Comparison of ENCODE assay signal across 21 cellular contexts in the genomic region with DNA sequence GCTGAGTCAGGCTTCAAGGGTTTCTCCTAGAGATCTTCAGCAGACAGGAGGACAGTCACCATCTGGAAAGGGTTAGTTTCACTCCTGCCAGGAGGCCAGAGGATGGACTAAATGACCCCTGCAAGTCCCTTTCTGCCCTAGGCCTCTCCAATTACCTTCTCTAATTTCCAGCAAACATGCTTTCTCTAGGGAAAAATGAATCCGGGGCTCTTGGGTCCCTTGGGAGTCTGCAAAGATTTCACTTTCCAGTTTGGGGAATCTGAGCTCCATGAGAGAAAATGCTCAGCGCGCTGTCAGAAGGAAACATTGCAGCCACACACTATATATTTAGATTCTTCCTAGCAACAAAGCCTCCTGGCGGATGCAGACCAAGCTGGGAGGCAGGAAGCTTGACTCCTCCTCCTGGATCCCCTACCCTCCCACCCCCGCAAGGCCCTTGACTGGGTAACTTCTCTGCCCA.
DNase-seq lines count a peak whose midpoint lies in the region; ATAC-seq and TF ChIP-seq lines count a peak whose summit lies in the region.
"Had no signal": no experiment of that assay in that cellular context is flagged by ENCODE, and none has a peak within 500 bp of the region (broad histone marks: within the 10 kb centered on the region; RNA-seq: fewer than 3 reads in every experiment).

No MANE protein-coding gene starts in this region.

- H3K27ac ChIP-seq in GM23338 (ENCODE audit: low read depth) (no peak overlapping the region), hepatocyte (peak overlapping the region; percentile 79), trophoblast cell (ENCODE audit: low read depth, low read length) (no peak overlapping the region)
- H3K27ac ChIP-seq: uterus had no signal

- H3K4me3 ChIP-seq in GM23338, result no peak overlapping the region
- no peak overlapping the region for H3K4me3 ChIP-seq in astrocyte of the spinal cord (ENCODE audit: low read depth, low read length)
- no peak overlapping the region for H3K4me3 ChIP-seq in hepatocyte
- no peak overlapping the region for H3K4me3 ChIP-seq in trophoblast cell (ENCODE audit: low read depth, low read length)
- H3K4me3 ChIP-seq: SK-N-MC, uterus had no signal

- no peak overlapping the region for H3K18ac ChIP-seq in trophoblast cell (ENCODE audit: low read length)

- no peak overlapping the region for H2BK12ac ChIP-seq in trophoblast cell (ENCODE audit: low read length)

- no peak overlapping the region for H4K8ac ChIP-seq in trophoblast cell (ENCODE audit: low read depth, low read length)

- H4K12ac ChIP-seq in trophoblast cell (ENCODE audit: low read depth, low read length), result no peak overlapping the region

- no peaks in the 10 kb centered on the region for H3K9me3 ChIP-seq in hepatocyte (ENCODE audit: low read depth)
- no peaks in the 10 kb centered on the region for H3K9me3 ChIP-seq in trophoblast cell (ENCODE audit: insufficient read depth, low read depth, low read length)
- H3K9me3 ChIP-seq: uterus had no signal

- H2BK5ac ChIP-seq in trophoblast cell (ENCODE audit: low read depth, low read length, poor library complexity), result no peak overlapping the region

- no peaks in the 10 kb centered on the region for H3K36me3 Mint-ChIP-seq in GM23338 (ENCODE audit: low read depth)
- no peaks in the 10 kb centered on the region for H3K36me3 Mint-ChIP-seq in activated T-helper 2 cell treated with anti-CD3 and anti-CD28 coated beads, Interferon-gamma antibody, Interleukin-2, Interleukin-4, amounts not matched to agents 10 μg/mL and 5 μg/mL and 100 μg/mL, durations not matched to agents 14 hours and 24 hours and 36 hours (ENCODE audit: low read depth)

- H2AFZ ChIP-seq in GM23338 (peak overlapping the region; percentile 93), hepatocyte (no peak overlapping the region), trophoblast cell (ENCODE audit: insufficient read depth, low read length, poor library complexity) (no peak overlapping the region)

- H3K4me3 Mint-ChIP-seq in GM23338, result no peak overlapping the region
- H3K4me3 Mint-ChIP-seq in activated T-helper 2 cell treated with anti-CD3 and anti-CD28 coated beads, Interferon-gamma antibody, Interleukin-2, Interleukin-4, amounts not matched to agents 10 μg/mL and 5 μg/mL and 100 μg/mL, durations not matched to agents 14 hours and 24 hours and 36 hours (ENCODE audit: low read depth), result no peak overlapping the region

- no peak overlapping the region for H3K14ac ChIP-seq in trophoblast cell (ENCODE audit: low read length)

- H4K91ac ChIP-seq in trophoblast cell (ENCODE audit: low read depth, low read length), result no peak overlapping the region

- H3K23ac ChIP-seq in trophoblast cell (ENCODE audit: low read length), result no peak overlapping the region

- H3K4me1 ChIP-seq in GM23338 (ENCODE audit: insufficient read depth) (peaks cover 7% of the 10 kb centered on the region), hepatocyte (ENCODE audit: insufficient read depth) (peaks cover 4% of the 10 kb centered on the region), trophoblast cell (ENCODE audit: control insufficient read depth in 1 of 2, insufficient read depth in 2 of 2, low read length in 2 of 2) (no peaks in the 10 kb centered on the region)
- H3K4me1 ChIP-seq: uterus had no signal

- H4K20me1 ChIP-seq in GM23338 (replicated peaks; ENCODE audit: insufficient read depth) (no peaks in the 10 kb centered on the region), hepatocyte (ENCODE audit: insufficient read depth, poor library complexity, severe bottlenecking) (no peaks in the 10 kb centered on the region)

- WGBS in hepatocyte (ENCODE audit: low lambda C conversion rate, missing lambda C conversion rate), result 61% methylated on average over 4 of the region's 5 CpGs
- WGBS in trophoblast cell (ENCODE audit: extremely low coverage, insufficient coverage, insufficient read length), result no CpG with 5 or more reads among the region's 5 CpGs

- H3K79me1 ChIP-seq in trophoblast cell (ENCODE audit: low read length), result no peaks in the 10 kb centered on the region

- peak; percentile 53 for DNase-seq in GM23338 (ENCODE audit: low spot score)
- peak; percentile 39 for DNase-seq in astrocyte of the spinal cord (ENCODE audit: low read depth, low spot score)
- DNase-seq in hepatocyte (ENCODE audit: low spot score), result peak; percentile 32
- DNase-seq in trophoblast cell, result no peak
- no peak for DNase-seq in activated T-helper 2 cell treated with anti-CD3 and anti-CD28 coated beads, Interferon-gamma antibody, Interleukin-2, Interleukin-4, amounts not matched to agents 10 μg/mL and 5 μg/mL and 100 μg/mL, durations not matched to agents 14 hours and 24 hours and 36 hours (ENCODE audit: low spot score)
- no peak for DNase-seq in T-helper 1 cell
- DNase-seq: activated CD4-positive, alpha-beta T cell treated with anti-CD3 and anti-CD28 coated beads, Interleukin-2, amount 50 U/mL, for 48 hours; activated gamma-delta T cell; C1 segment of cervical spinal cord; erythroblast; NCI-H1048; NCI-H2029; NCI-H345; stimulated activated CD4-positive, alpha-beta T cell treated with anti-CD3 and anti-CD28 coated beads, Interleukin-15, amount 100 ng/mL, for 24 hours; substantia nigra; uterus had no signal

- H3K36me3 ChIP-seq in GM23338 (ENCODE audit: insufficient read depth), result no peaks in the 10 kb centered on the region
- no peaks in the 10 kb centered on the region for H3K36me3 ChIP-seq in hepatocyte (replicated peaks; ENCODE audit: insufficient read depth, low read depth)
- H3K36me3 ChIP-seq in trophoblast cell (ENCODE audit: control insufficient read depth in 1 of 2, insufficient read depth in 2 of 2, low read length in 2 of 2), result no peaks in the 10 kb centered on the region
- H3K36me3 ChIP-seq: uterus had no signal

- H3F3A ChIP-seq in GM23338 (replicated peaks; ENCODE audit: low read depth), result no peaks in the 10 kb centered on the region

- H3K79me2 ChIP-seq in GM23338 (replicated peaks; ENCODE audit: insufficient read depth) (no peaks in the 10 kb centered on the region), hepatocyte (no peaks in the 10 kb centered on the region), trophoblast cell (ENCODE audit: control insufficient read depth, insufficient read depth, low read length, poor library complexity) (no peaks in the 10 kb centered on the region)

- H3K9me2 ChIP-seq in GM23338 (ENCODE audit: insufficient read depth) (no peaks in the 10 kb centered on the region; the same call in 1 of the 2 replicates), hepatocyte (replicated peaks; ENCODE audit: insufficient read depth) (no peaks in the 10 kb centered on the region)

- no peak for TF ChIP-seq CTCF in GM23338 (conservative IDR thresholded peaks at IDR 0.05; ENCODE audit: low read depth in 2 of 2)
- no peak for TF ChIP-seq CTCF in astrocyte of the spinal cord (IDR thresholded peaks at IDR 0.05; ENCODE audit: low read depth, low read length)
- TF ChIP-seq CTCF in hepatocyte (IDR thresholded peaks at IDR 0.05; ENCODE audit: poor library complexity), result no peak

- H2AK5ac ChIP-seq in trophoblast cell (ENCODE audit: low read length), result no peak overlapping the region

- in situ Hi-C loops in astrocyte of the spinal cord (cut with HindIII; ENCODE audit: low sequenced_read_pairs), result no loop called here

- H3K4ac ChIP-seq in trophoblast cell (ENCODE audit: low read depth, low read length), result no peak overlapping the region

- no peaks in the 10 kb centered on the region for H3K9me3 Mint-ChIP-seq in GM23338
- no peaks in the 10 kb centered on the region for H3K9me3 Mint-ChIP-seq in activated T-helper 2 cell treated with anti-CD3 and anti-CD28 coated beads, Interferon-gamma antibody, Interleukin-2, Interleukin-4, amounts not matched to agents 10 μg/mL and 5 μg/mL and 100 μg/mL, durations not matched to agents 14 hours and 24 hours and 36 hours

- ATAC-seq in GM23338 (peak; percentile 70), GM21381 (IDR thresholded peaks at IDR 0.05; ENCODE audit: unreplicated experiment) (no peak), HG02840 (IDR thresholded peaks at IDR 0.05; ENCODE audit: low FRiP score, unreplicated experiment) (no peak)
- ATAC-seq: left lobe of liver, Panc1 had no signal

- H3K4me1 Mint-ChIP-seq in GM23338, result no peaks in the 10 kb centered on the region; the same call in 2 of the 3 replicates
- H3K4me1 Mint-ChIP-seq in activated T-helper 2 cell treated with anti-CD3 and anti-CD28 coated beads, Interferon-gamma antibody, Interleukin-2, Interleukin-4, amounts not matched to agents 10 μg/mL and 5 μg/mL and 100 μg/mL, durations not matched to agents 14 hours and 24 hours and 36 hours (ENCODE audit: low read depth), result peaks cover 6% of the 10 kb centered on the region

- peak overlapping the region; percentile 10 for H2BK120ac ChIP-seq in trophoblast cell (ENCODE audit: insufficient read depth, low read length, poor library complexity)

- H3K27me3 Mint-ChIP-seq in GM23338 (ENCODE audit: insufficient read depth, low read depth, poor library complexity), result peaks cover 10% of the 10 kb centered on the region
- H3K27me3 Mint-ChIP-seq in activated T-helper 2 cell treated with anti-CD3 and anti-CD28 coated beads, Interferon-gamma antibody, Interleukin-2, Interleukin-4, amounts not matched to agents 10 μg/mL and 5 μg/mL and 100 μg/mL, durations not matched to agents 14 hours and 24 hours and 36 hours (ENCODE audit: low read depth), result peaks cover 10% of the 10 kb centered on the region

- no peak overlapping the region for H3K27ac Mint-ChIP-seq in GM23338
- no peak overlapping the region for H3K27ac Mint-ChIP-seq in activated T-helper 2 cell treated with anti-CD3 and anti-CD28 coated beads, Interferon-gamma antibody, Interleukin-2, Interleukin-4, amounts not matched to agents 10 μg/mL and 5 μg/mL and 100 μg/mL, durations not matched to agents 14 hours and 24 hours and 36 hours

- intact Hi-C loops in activated T-helper 2 cell treated with anti-CD3 and anti-CD28 coated beads, Interferon-gamma antibody, Interleukin-2, Interleukin-4, amounts not matched to agents 10 μg/mL and 5 μg/mL and 100 μg/mL, durations not matched to agents 14 hours and 24 hours and 36 hours (cut with micrococcal nuclease), result no loop called here

- peak overlapping the region; percentile 48; the same call in 1 of the 2 replicates for H3K4me2 ChIP-seq in GM23338
- H3K4me2 ChIP-seq in hepatocyte, result peak overlapping the region; percentile 8
- no peak overlapping the region for H3K4me2 ChIP-seq in trophoblast cell (ENCODE audit: low read length)

- H3K9ac ChIP-seq in trophoblast cell (ENCODE audit: low read length), result no peak overlapping the region

- no peaks in the 10 kb centered on the region for H3K27me3 ChIP-seq in GM23338 (ENCODE audit: insufficient read depth)
- H3K27me3 ChIP-seq in hepatocyte, result no peaks in the 10 kb centered on the region
- H3K27me3 ChIP-seq in trophoblast cell (ENCODE audit: insufficient read depth, low read length), result no peaks in the 10 kb centered on the region

TF ChIP-seq in GM23338, 12 proteins besides CTCF, POLR2A, EP300 and RAD21 (continues in another document):
- TF ChIP-seq EZH2 (IDR thresholded peaks at IDR 0.05; ENCODE audit: low read depth, unreplicated experiment), result no peak
- no peak for TF ChIP-seq JUNB (IDR thresholded peaks at IDR 0.05; ENCODE audit: unreplicated experiment)
- TF ChIP-seq NANOG (IDR thresholded peaks at IDR 0.05; ENCODE audit: borderline replicate concordance), result no peak
- no peak for TF ChIP-seq ZNF114 (CRISPR knock-in tag; IDR thresholded peaks at IDR 0.05)

Comparison
In these comparisons a context has a peak if more than half of its experiments do, and no peak if none do; other contexts are left out.
1. DNase-seq: peak in GM23338 (single experiment), astrocyte of the spinal cord (single experiment) and hepatocyte (single experiment); none in trophoblast cell (0 of 2), activated T-helper 2 cell treated with anti-CD3 and anti-CD28 coated beads, Interferon-gamma antibody, Interleukin-2, Interleukin-4, amounts not matched to agents 10 μg/mL and 5 μg/mL and 100 μg/mL, durations not matched to agents 14 hours and 24 hours and 36 hours (single experiment) and T-helper 1 cell (0 of 5).